19 cellular contexts compared by ENCODE assay signal in the genomic region with DNA sequence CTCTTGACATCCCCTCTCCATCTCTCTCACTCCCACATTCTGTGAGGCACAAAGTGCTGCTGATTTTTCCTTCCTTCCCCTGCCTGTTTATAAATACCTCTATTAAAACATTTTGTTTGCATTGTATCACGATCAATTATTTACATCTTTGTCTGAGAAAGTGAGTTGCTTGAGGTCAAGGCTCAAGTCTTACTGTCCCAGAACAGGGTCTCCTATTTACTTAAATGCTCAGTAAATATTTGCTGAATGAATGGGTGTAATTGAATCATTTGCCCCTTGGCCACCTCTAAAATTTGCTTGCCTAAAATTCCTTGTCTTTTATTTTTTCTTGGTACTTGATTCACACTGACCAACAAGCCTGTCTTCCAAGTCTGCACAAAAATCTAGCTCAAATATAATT.
DNase-seq lines count a peak whose midpoint lies in the region; ATAC-seq and TF ChIP-seq lines count a peak whose summit lies in the region.
"Had no signal": no experiment of that assay in that cellular context is flagged by ENCODE, and none has a peak within 500 bp of the region (broad histone marks: within the 10 kb centered on the region; RNA-seq: fewer than 3 reads in every experiment).

No MANE protein-coding gene starts in this region.

- H3K9me3 ChIP-seq in ectodermal cell (ENCODE audit: control insufficient read depth, low read length), result no peaks in the 10 kb centered on the region
- H3K9me3 ChIP-seq: BLaER1 had no signal

- H3K27ac ChIP-seq in ectodermal cell (ENCODE audit: insufficient read depth, low read depth, low read length, poor library complexity, severe bottlenecking), result peak overlapping the region; percentile 4
- H3K27ac ChIP-seq: 22Rv1, BLaER1, GM23248 had no signal

- H3K4me3 ChIP-seq in ectodermal cell (ENCODE audit: insufficient read depth, low read depth, low read length), result no peak overlapping the region
- H3K4me3 ChIP-seq: BLaER1, GM23248 had no signal

- H3K27me3 ChIP-seq in ectodermal cell (ENCODE audit: control insufficient read depth, insufficient read depth, low read length, poor library complexity, severe bottlenecking), result no peaks in the 10 kb centered on the region
- H3K27me3 ChIP-seq: BLaER1 had no signal

- H3K36me3 ChIP-seq in ectodermal cell (ENCODE audit: control insufficient read depth, insufficient read depth, low read length), result peaks cover 3% of the 10 kb centered on the region
- H3K36me3 ChIP-seq: BLaER1 had no signal

- WGBS in ectodermal cell, 2 experiments, result 100% methylated on average over 1 of the region's 1 CpG

- peaks cover 3% of the 10 kb centered on the region for H3K9me3 Mint-ChIP-seq in progenitor cell of endocrine pancreas (ENCODE audit: low read depth)
- H3K9me3 Mint-ChIP-seq in activated CD4-positive, alpha-beta memory T cell treated with anti-CD3 and anti-CD28 coated beads for 36 hours, result peaks cover 5% of the 10 kb centered on the region
- H3K9me3 Mint-ChIP-seq: HFFc6 had no signal

- peak; percentile 27 for DNase-seq in NCI-H748 (lab: John Stamatoyannopoulos, UW; ENCODE audit: unreplicated experiment)
- DNase-seq in NCI-H748 treated with DMSO at 0.1 percent for 48 hours (lab: John Stamatoyannopoulos, UW), result no peak
- DNase-seq in NCI-H69 (lab: John Stamatoyannopoulos, UW), result peak; percentile 40
- DNase-seq in progenitor cell of endocrine pancreas (ENCODE audit: low spot score, unreplicated experiment), result no peak
- DNase-seq in activated CD4-positive, alpha-beta memory T cell treated with anti-CD3 and anti-CD28 coated beads for 36 hours, result no peak
- DNase-seq: CD8-positive, alpha-beta T cell; DMS 273 treated with DMSO at 0.1 percent for 48 hours; DMS53; DND-41; EL; GM23248; HFFc6 had no signal

- POLR2A ChIA-PET in activated CD4-positive, alpha-beta memory T cell treated with anti-CD3 and anti-CD28 coated beads for 36 hours (lab: Charles Lee), result no interaction called here

- TF ChIP-seq CTCF in progenitor cell of endocrine pancreas (IDR thresholded peaks at IDR 0.05; ENCODE audit: unreplicated experiment), result no peak

- peaks cover 35% of the 10 kb centered on the region for H3K4me1 Mint-ChIP-seq in progenitor cell of endocrine pancreas (ENCODE audit: low read depth)
- no peaks in the 10 kb centered on the region for H3K4me1 Mint-ChIP-seq in activated CD4-positive, alpha-beta memory T cell treated with anti-CD3 and anti-CD28 coated beads for 36 hours (ENCODE audit: low read depth)
- H3K4me1 Mint-ChIP-seq: CD14-positive monocyte had no signal

- ATAC-seq in HG02610 (IDR thresholded peaks at IDR 0.05; ENCODE audit: unreplicated experiment), result no peak
- no peak for ATAC-seq in HG03108 (IDR thresholded peaks at IDR 0.05; ENCODE audit: unreplicated experiment)
- ATAC-seq: CD8-positive, alpha-beta T cell; HCT116 had no signal

- peaks cover 15% of the 10 kb centered on the region for H3K4me1 ChIP-seq in ectodermal cell (ENCODE audit: control insufficient read depth, insufficient read depth, low read length)
- H3K4me1 ChIP-seq: BLaER1 had no signal

- H3K27me3 Mint-ChIP-seq in progenitor cell of endocrine pancreas, result no peaks in the 10 kb centered on the region
- no peaks in the 10 kb centered on the region for H3K27me3 Mint-ChIP-seq in activated CD4-positive, alpha-beta memory T cell treated with anti-CD3 and anti-CD28 coated beads for 36 hours

- H3K36me3 Mint-ChIP-seq in progenitor cell of endocrine pancreas (ENCODE audit: insufficient read depth), result peaks cover 26% of the 10 kb centered on the region
- no peaks in the 10 kb centered on the region for H3K36me3 Mint-ChIP-seq in activated CD4-positive, alpha-beta memory T cell treated with anti-CD3 and anti-CD28 coated beads for 36 hours
- H3K36me3 Mint-ChIP-seq: CD14-positive monocyte; CD8-positive, alpha-beta T cell had no signal

- CTCF ChIA-PET in activated CD4-positive, alpha-beta memory T cell treated with anti-CD3 and anti-CD28 coated beads for 36 hours (lab: Charles Lee), result no interaction called here

- H3K27ac Mint-ChIP-seq in progenitor cell of endocrine pancreas, result peak overlapping the region; percentile 11
- H3K27ac Mint-ChIP-seq in activated CD4-positive, alpha-beta memory T cell treated with anti-CD3 and anti-CD28 coated beads for 36 hours, result no peak overlapping the region
- H3K27ac Mint-ChIP-seq: CD14-positive monocyte; CD8-positive, alpha-beta T cell; HFFc6 had no signal

- intact Hi-C loops in activated CD4-positive, alpha-beta memory T cell treated with anti-CD3 and anti-CD28 coated beads for 36 hours (cut with micrococcal nuclease), result no loop called here

- no peak overlapping the region for H3K4me3 Mint-ChIP-seq in progenitor cell of endocrine pancreas (ENCODE audit: low read depth)
- no peak overlapping the region for H3K4me3 Mint-ChIP-seq in activated CD4-positive, alpha-beta memory T cell treated with anti-CD3 and anti-CD28 coated beads for 36 hours
- H3K4me3 Mint-ChIP-seq: CD14-positive monocyte; CD8-positive, alpha-beta T cell; HFFc6 had no signal

Comparison
In these comparisons a context has a peak if more than half of its experiments do, and no peak if none do; other contexts are left out.
1. DNase-seq: peak in NCI-H748 (single experiment) and NCI-H69 (single experiment); none in NCI-H748 treated with DMSO at 0.1 percent for 48 hours (single experiment), progenitor cell of endocrine pancreas (single experiment) and activated CD4-positive, alpha-beta memory T cell treated with anti-CD3 and anti-CD28 coated beads for 36 hours (single experiment).